In the genomic region with DNA sequence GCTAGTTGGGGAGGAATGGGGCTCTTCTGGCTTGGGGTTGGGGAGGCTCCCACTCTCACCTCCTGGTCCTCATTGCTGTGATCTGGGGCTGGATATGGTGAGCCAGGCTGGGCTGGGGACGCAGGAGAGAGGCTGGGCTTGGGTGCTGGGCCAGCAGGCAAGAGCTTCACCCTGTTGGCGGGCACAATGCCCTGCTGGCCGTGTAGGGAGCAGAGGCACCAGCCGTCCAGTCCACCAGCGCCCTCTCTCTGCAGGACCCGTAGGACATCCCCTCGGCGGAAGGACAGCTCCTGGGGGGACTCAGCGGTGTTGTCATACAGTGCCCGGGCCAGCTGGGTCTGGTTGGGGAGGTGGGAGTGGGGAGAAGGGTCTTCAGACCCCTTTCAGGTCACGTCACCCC, we compare ENCODE assay signal across 11 cellular contexts. TPM values are rescaled to one million over a fixed set of nuclear protein-coding genes. Genes with fewer than 3 reads are reported as not detected.
DNase-seq lines count a peak whose midpoint lies in the region; ATAC-seq, FAIRE-seq and TF ChIP-seq lines count a peak whose summit lies in the region.
"Had no signal": no experiment of that assay in that cellular context is flagged by ENCODE, and none has a peak within 500 bp of the region (broad histone marks: within the 10 kb centered on the region; RNA-seq: fewer than 3 reads in every experiment).

No MANE protein-coding gene starts in this region.

- in situ Hi-C loops in G401 (cut with HindIII; ENCODE audit: low sequenced_read_pairs): no loop called here

- H3K27ac ChIP-seq in ectodermal cell (ENCODE audit: insufficient read depth, low read depth, low read length, poor library complexity, severe bottlenecking): peak overlapping the region; percentile 8
- peak overlapping the region; percentile 50 for H3K27ac ChIP-seq in muscle layer of duodenum (ENCODE audit: low read length)
- no peak overlapping the region for H3K27ac ChIP-seq in small intestine (ENCODE audit: low read depth in 1 of 2, low read length in 1 of 2)
- H3K27ac ChIP-seq: heart right ventricle had no signal

- H3K36me3 ChIP-seq in BE2C (no peaks in the 10 kb centered on the region), ectodermal cell (ENCODE audit: control insufficient read depth, insufficient read depth, low read length) (peaks cover 20% of the 10 kb centered on the region), muscle layer of duodenum (ENCODE audit: control insufficient read depth in 1 of 2, insufficient read depth in 2 of 2, low read length in 2 of 2) (peaks cover 3 to 26% of the 10 kb centered on the region in 2 donors), small intestine (ENCODE audit: control insufficient read depth in 2 of 2, insufficient read depth in 2 of 2, low read length in 2 of 2) (no peaks in the 10 kb centered on the region)

- peak; percentile 15; the same call in 1 of the 2 replicates for TF ChIP-seq CTCF in BE2C (IDR thresholded peaks at IDR 0.05; ENCODE audit: low read depth, low read length)

- no peak for ATAC-seq in GM21423 (IDR thresholded peaks at IDR 0.05; ENCODE audit: unreplicated experiment)

- WGBS in ectodermal cell, 2 experiments: 89 to 90% methylated on average over 11 of the region's 11 CpGs
- 65 to 73% (median 70%) methylated on average over 11 of the region's 11 CpGs for WGBS in small intestine, 3 donors

- no peaks in the 10 kb centered on the region for H3K4me1 ChIP-seq in BE2C
- peaks cover 31% of the 10 kb centered on the region for H3K4me1 ChIP-seq in ectodermal cell (ENCODE audit: control insufficient read depth, insufficient read depth, low read length)
- H3K4me1 ChIP-seq in muscle layer of duodenum (ENCODE audit: control insufficient read depth in 1 of 2, insufficient read depth in 2 of 2, low read length in 2 of 2): peaks cover 7 to 47% of the 10 kb centered on the region in 2 donors
- H3K4me1 ChIP-seq in small intestine (ENCODE audit: control insufficient read depth in 2 of 2, insufficient read depth in 1 of 2, low read depth in 1 of 2, low read length in 1 of 2): peaks cover 0 to under 1% of the 10 kb centered on the region in 2 donors

- no peak for FAIRE-seq in small intestine (lab: Jason Lieb, UNC)

- H3K9me3 ChIP-seq in BE2C (no peaks in the 10 kb centered on the region), ectodermal cell (ENCODE audit: control insufficient read depth, low read length) (no peaks in the 10 kb centered on the region), muscle layer of duodenum (ENCODE audit: control insufficient read depth in 1 of 2, low read length in 2 of 2) (no peaks in the 10 kb centered on the region), small intestine (ENCODE audit: control insufficient read depth, low read depth) (no peaks in the 10 kb centered on the region)
- H3K9me3 ChIP-seq: heart right ventricle had no signal

- H3K27me3 ChIP-seq in BE2C (no peaks in the 10 kb centered on the region), ectodermal cell (ENCODE audit: control insufficient read depth, insufficient read depth, low read length, poor library complexity, severe bottlenecking) (no peaks in the 10 kb centered on the region), muscle layer of duodenum (ENCODE audit: low read depth, low read length) (no peaks in the 10 kb centered on the region), small intestine (ENCODE audit: control insufficient read depth in 2 of 2, insufficient read depth in 2 of 2, low read length in 2 of 2) (peaks cover 5 to 7% of the 10 kb centered on the region in 2 donors)

- H3K4me3 ChIP-seq in BE2C (ENCODE audit: low read depth, low read length) (no peak overlapping the region), ectodermal cell (ENCODE audit: insufficient read depth, low read depth, low read length) (no peak overlapping the region), muscle layer of duodenum (ENCODE audit: low read depth in 1 of 2, low read length in 2 of 2) (no peak overlapping the region), small intestine (ENCODE audit: low read depth in 1 of 2, low read length in 2 of 2) (no peak overlapping the region)
- H3K4me3 ChIP-seq: heart right ventricle had no signal

- DNase-seq in BE2C (no peak), M059J (ENCODE audit: low read depth) (peak; percentile 16), T1000 (lab: John Stamatoyannopoulos, UW) (no peak), G401 (ENCODE audit: low spot score) (no peak), small intestine (no peak)
- DNase-seq: heart right ventricle, NCI-H2171 had no signal

RNA-seq across cellular contexts. Expression of a gene that starts 4.5 kb away (rescaled TPM):
- polyA plus RNA-seq in BE2C (2012; ENCODE audit: insufficient read depth, insufficient read length, low read depth): not detected
- 0.12 and 0.64 TPM in 2 replicates for total RNA-seq in M059J (2014; rRNA removed; shearing (Covaris generic))
- polyA plus RNA-seq in ectodermal cell (2013, experiment 1 of 4): 108 TPM
- polyA plus RNA-seq in ectodermal cell (2013, experiment 2 of 4): 109 TPM
- polyA plus RNA-seq in ectodermal cell (2013, experiment 3 of 4): 98.4 TPM
- polyA plus RNA-seq in ectodermal cell (2013, experiment 4 of 4): 111 TPM
- total RNA-seq in G401 (2014; rRNA removed; shearing (Covaris generic)): not detected in 2 replicates
- 1 to 10 TPM in 1 of 3 donors, under 1 TPM in 2; 0.54 to 3.0 (median 0.67) TPM for polyA plus RNA-seq in small intestine
- total RNA-seq: mononuclear cell had no signal

RNA-seq across cellular contexts. Expression of a gene that starts 7.8 kb away (rescaled TPM):
- 38.5 TPM for polyA plus RNA-seq in BE2C (2012; ENCODE audit: insufficient read depth, insufficient read length, low read depth)
- 4.6 and 8.6 TPM in 2 replicates for total RNA-seq in M059J (2014; rRNA removed; shearing (Covaris generic))
- 76.9 TPM for polyA plus RNA-seq in ectodermal cell (2013, experiment 1 of 4)
- polyA plus RNA-seq in ectodermal cell (2013, experiment 2 of 4): 82.5 TPM
- polyA plus RNA-seq in ectodermal cell (2013, experiment 3 of 4): 74.7 TPM
- 87.5 TPM for polyA plus RNA-seq in ectodermal cell (2013, experiment 4 of 4)
- total RNA-seq in G401 (2014; rRNA removed; shearing (Covaris generic)): 21.3 and 25.9 TPM in 2 replicates
- 10 to 100 TPM in 1 of 3 donors, 1 to 10 TPM in 1, under 1 TPM in 1; 0.67 to 12.7 (median 2.2) TPM for polyA plus RNA-seq in small intestine

RNA-seq across cellular contexts. Expression of a gene that starts 12.1 kb away (rescaled TPM):
- polyA plus RNA-seq in BE2C (2012; ENCODE audit: insufficient read depth, insufficient read length, low read depth): not detected
- not detected in 2 replicates for total RNA-seq in M059J (2014; rRNA removed; shearing (Covaris generic))
- polyA plus RNA-seq in ectodermal cell (2013, experiment 1 of 4): not detected
- not detected for polyA plus RNA-seq in ectodermal cell (2013, experiment 2 of 4)
- not detected for polyA plus RNA-seq in ectodermal cell (2013, experiment 3 of 4)
- not detected for polyA plus RNA-seq in ectodermal cell (2013, experiment 4 of 4)
- total RNA-seq in G401 (2014; rRNA removed; shearing (Covaris generic)): not detected in 2 replicates
- not detected for polyA plus RNA-seq in small intestine
- total RNA-seq: mononuclear cell had no signal
- polyA plus RNA-seq: heart right ventricle had no signal

RNA-seq across cellular contexts. Expression of a gene that starts 16.4 kb away (rescaled TPM):
- polyA plus RNA-seq in BE2C (2012; ENCODE audit: insufficient read depth, insufficient read length, low read depth): not detected
- total RNA-seq in M059J (2014; rRNA removed; shearing (Covaris generic)): not detected in 2 replicates
- polyA plus RNA-seq in ectodermal cell (2013, experiment 1 of 4): 4.0 TPM
- 4.4 TPM for polyA plus RNA-seq in ectodermal cell (2013, experiment 2 of 4)
- 4.1 TPM for polyA plus RNA-seq in ectodermal cell (2013, experiment 3 of 4)
- polyA plus RNA-seq in ectodermal cell (2013, experiment 4 of 4): 4.9 TPM
- not detected in 2 replicates for total RNA-seq in G401 (2014; rRNA removed; shearing (Covaris generic))
- under 1 TPM in 1 of 3 donors, not detected in 2; 0.97 TPM for polyA plus RNA-seq in small intestine

RNA-seq across cellular contexts. Expression of a gene that starts 39.2 kb away (rescaled TPM):
- polyA plus RNA-seq in BE2C (2012; ENCODE audit: insufficient read depth, insufficient read length, low read depth): 156 TPM
- total RNA-seq in M059J (2014; rRNA removed; shearing (Covaris generic)): 80.8 and 89.2 TPM in 2 replicates
- 470 TPM for polyA plus RNA-seq in ectodermal cell (2013, experiment 1 of 4)
- 422 TPM for polyA plus RNA-seq in ectodermal cell (2013, experiment 2 of 4)
- polyA plus RNA-seq in ectodermal cell (2013, experiment 3 of 4): 322 TPM
- 370 TPM for polyA plus RNA-seq in ectodermal cell (2013, experiment 4 of 4)
- 112 and 138 TPM in 2 replicates for total RNA-seq in G401 (2014; rRNA removed; shearing (Covaris generic))
- polyA plus RNA-seq in small intestine: 100 to 1,000 TPM; 119 to 170 (median 125) TPM

Comparison
In these comparisons a context has a peak if more than half of its experiments do, and no peak if none do; other contexts are left out.
1. H3K27ac ChIP-seq: peak in ectodermal cell (single experiment) and muscle layer of duodenum (single experiment); none in small intestine (0 of 2).